In the genomic region with DNA sequence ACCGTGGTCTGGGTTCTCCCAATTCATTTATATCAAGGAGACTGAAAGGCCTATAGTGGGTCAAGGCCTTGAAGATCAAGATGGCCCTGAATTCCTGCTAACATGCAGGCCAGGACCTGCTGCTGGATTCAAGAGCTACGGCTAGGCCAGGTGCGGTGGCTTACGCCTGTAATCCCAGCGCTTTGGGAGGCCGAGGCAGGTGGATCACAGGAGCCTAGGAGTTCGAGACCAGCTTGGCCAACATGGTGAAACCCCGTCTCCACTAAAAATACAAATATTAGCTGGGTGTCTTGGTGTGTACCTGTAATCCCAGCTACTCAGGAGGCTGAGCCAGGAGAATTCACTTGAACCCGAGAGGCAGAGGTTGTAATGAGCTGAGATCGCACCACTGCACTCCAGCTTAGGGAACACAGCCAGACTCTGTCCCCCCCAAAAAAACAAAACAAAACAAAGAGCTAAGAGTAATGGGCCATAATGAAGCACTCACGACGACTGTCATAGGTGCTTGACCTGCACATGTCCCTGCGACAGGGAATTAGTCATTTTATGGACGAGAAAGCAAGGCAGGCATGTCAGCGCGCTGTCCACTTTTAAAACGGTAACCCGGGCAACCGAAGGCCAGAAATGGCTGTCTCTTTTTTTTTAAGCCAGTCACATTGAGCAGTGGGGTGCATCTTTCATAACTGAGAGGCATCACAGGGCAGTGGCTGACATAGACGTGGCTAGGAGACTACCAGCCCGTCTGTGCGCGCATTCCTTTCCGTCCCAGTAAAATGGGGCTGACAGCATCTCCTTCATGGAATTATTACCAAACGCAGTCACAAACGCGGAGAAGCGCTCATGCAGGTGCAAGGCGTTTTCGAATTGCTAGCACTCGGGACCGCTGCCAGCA, we compare ENCODE assay signal across 8 cellular contexts. TPM values are rescaled to one million over a fixed set of nuclear protein-coding genes. Genes with fewer than 3 reads are reported as not detected.
A peak's percentile ranks its signal among the peaks of the same experiment; 100 is the strongest.
DNase-seq lines count a peak whose midpoint lies in the region; ATAC-seq and TF ChIP-seq lines count a peak whose summit lies in the region.

No MANE protein-coding gene starts in this region.

- H3K27me3 ChIP-seq in skeletal muscle tissue (ENCODE audit: control insufficient read depth in 3 of 3, insufficient read depth in 3 of 3, low read length in 3 of 3) = no peaks in the 10 kb centered on the region

- peaks cover 38 to 48% (median 42%) of the 10 kb centered on the region in 3 donors for H3K4me1 ChIP-seq in skeletal muscle tissue (ENCODE audit: control insufficient read depth in 3 of 3, insufficient read depth in 3 of 3, low read length in 3 of 3)

- H3K9me3 Mint-ChIP-seq in T-cell (no peaks in the 10 kb centered on the region), glutamatergic neuron (ENCODE audit: unreplicated experiment) (peaks cover 16% of the 10 kb centered on the region)

- peak overlapping the region; percentile 85 to 90 for H3K27ac Mint-ChIP-seq in T-cell
- H3K27ac Mint-ChIP-seq in glutamatergic neuron (ENCODE audit: unreplicated experiment) = peak overlapping the region; percentile 90

- POLR2A ChIA-PET in T-cell (lab: Charles Lee) = interaction anchor here in 1 of 2 donors (0.6 kb wide), 1 partner anchor 208 kb away, joined by 5 read pairs; no protein-coding TSS in a partner anchor

- peaks cover 48 to 56% (median 53%) of the 10 kb centered on the region in 3 donors for H3K36me3 ChIP-seq in skeletal muscle tissue (ENCODE audit: control insufficient read depth in 3 of 3, insufficient read depth in 3 of 3, low read length in 3 of 3)

- peak overlapping the region; percentile 70 to 82 (median 82) for H3K4me3 ChIP-seq in skeletal muscle tissue (ENCODE audit: low read length in 3 of 3)

- H3K27ac ChIP-seq in skeletal muscle tissue (ENCODE audit: low read depth, low read length) = peak overlapping the region; percentile 81

- DNase-seq in Right ventricle myocardium superior (no peak), cardiac septum (ENCODE audit: low spot score) (no peak), T-cell (no peak), glutamatergic neuron (no peak), GM19240 (ENCODE audit: insufficient read length, low spot score) (no peak), SHP77 (lab: John Stamatoyannopoulos, UW) (no peak)

- no peaks in the 10 kb centered on the region for H3K27me3 Mint-ChIP-seq in T-cell
- H3K27me3 Mint-ChIP-seq in glutamatergic neuron (ENCODE audit: unreplicated experiment) = peaks cover 17% of the 10 kb centered on the region

- peak overlapping the region; percentile 79 to 82 (median 80) for H3K9ac ChIP-seq in skeletal muscle tissue (ENCODE audit: low read depth in 1 of 3, low read length in 3 of 3)

- intact Hi-C loops in Right ventricle myocardium superior (cut with DNase I) (no loop called here), cardiac septum (cut with DNase I) (loop anchor here (5.0 kb wide), 1 partner anchor 265 kb away; a partner anchor contains a TSS)

- ATAC-seq in Right ventricle myocardium superior (ENCODE audit: poor library complexity) = peak; percentile 0
- no peak for ATAC-seq in T-cell (replicated peaks in 1 of 4)
- ATAC-seq in GM21619 (IDR thresholded peaks at IDR 0.05; ENCODE audit: unreplicated experiment) = no peak

- H3K36me3 Mint-ChIP-seq in T-cell (peaks cover 37% of the 10 kb centered on the region), glutamatergic neuron (ENCODE audit: unreplicated experiment) (peaks cover 4% of the 10 kb centered on the region)

- H3K4me3 Mint-ChIP-seq in T-cell (peak overlapping the region; percentile 63 to 98 (median 71)), glutamatergic neuron (ENCODE audit: unreplicated experiment) (peak overlapping the region; percentile 87)

- peaks cover 42 to 46% (median 45%) of the 10 kb centered on the region in 3 donors for H3K4me1 Mint-ChIP-seq in T-cell
- H3K4me1 Mint-ChIP-seq in glutamatergic neuron (ENCODE audit: low read depth, unreplicated experiment) = peaks cover 14% of the 10 kb centered on the region

- CTCF ChIA-PET in T-cell (lab: Charles Lee) = interaction anchor here in 1 of 2 donors (0.6 kb wide), 1 partner anchor 31 kb away, joined by 5 read pairs; no protein-coding TSS in a partner anchor

- TF ChIP-seq CTCF in glutamatergic neuron (IDR thresholded peaks at IDR 0.05; ENCODE audit: partially characterized antibody, unreplicated experiment) = no peak

- no peaks in the 10 kb centered on the region for H3K9me3 ChIP-seq in skeletal muscle tissue (ENCODE audit: control insufficient read depth in 3 of 3, low read length in 3 of 3)

RNA-seq across cellular contexts. Expression of a gene that starts 1.0 kb away (rescaled TPM):
- total RNA-seq in Right ventricle myocardium superior = 28.3 TPM
- total RNA-seq in cardiac septum = 33.2 TPM
- total RNA-seq in T-cell = 100 to 1,000 TPM; 159 to 186 (median 167) TPM
- 66.7 TPM for total RNA-seq in glutamatergic neuron (ENCODE audit: unreplicated experiment)
- 7.3 TPM for total RNA-seq in skeletal muscle tissue

RNA-seq across cellular contexts. Expression of a gene that starts 6.5 kb away (rescaled TPM):
- total RNA-seq in Right ventricle myocardium superior = 18.9 TPM
- total RNA-seq in cardiac septum = 21.1 TPM
- total RNA-seq in T-cell = 100 to 1,000 TPM in 2 of 5 donors, 10 to 100 TPM in 3; 57.9 to 121 (median 89.6) TPM
- 79.6 TPM for total RNA-seq in glutamatergic neuron (ENCODE audit: unreplicated experiment)
- 6.8 TPM for total RNA-seq in skeletal muscle tissue

RNA-seq across cellular contexts. Expression of a gene that starts 41.8 kb away (rescaled TPM):
- total RNA-seq in Right ventricle myocardium superior (36.7 TPM), cardiac septum (47.8 TPM), T-cell (100 to 1,000 TPM in 3 of 5 donors, 10 to 100 TPM in 2; 82.8 to 124 (median 114) TPM), glutamatergic neuron (ENCODE audit: unreplicated experiment) (60.1 TPM), skeletal muscle tissue (17.2 TPM)

RNA-seq across cellular contexts. Expression of a gene that starts 47.0 kb away (rescaled TPM):
- total RNA-seq in Right ventricle myocardium superior (4.4 TPM), cardiac septum (4.9 TPM), T-cell (10 to 100 TPM; 11.0 to 13.7 (median 12.4) TPM), glutamatergic neuron (ENCODE audit: unreplicated experiment) (14.6 TPM), skeletal muscle tissue (4.7 TPM)
